ENCODE assay signal across 10 cellular contexts in genomic region chr3:143536817-143537535, GRCh38.
DNase-seq lines count a peak whose midpoint lies in the region; ATAC-seq and TF ChIP-seq lines count a peak whose summit lies in the region.
"Had no signal": no experiment of that assay in that cellular context is flagged by ENCODE, and none has a peak within 500 bp of the region (broad histone marks: within the 10 kb centered on the region; RNA-seq: fewer than 3 reads in every experiment).

No MANE protein-coding gene starts in this region.

- peaks cover 21% of the 10 kb centered on the region for H3K4me1 ChIP-seq in MM.1S (ENCODE audit: low read length)
- peaks cover 5% of the 10 kb centered on the region for H3K4me1 ChIP-seq in ovary (ENCODE audit: insufficient read depth)
- H3K4me1 ChIP-seq: gastrocnemius medialis had no signal

- intact Hi-C loops in ovary (cut with DNase I) = no loop called here

- H3K79me2 ChIP-seq in MM.1S (ENCODE audit: low read length) = no peaks in the 10 kb centered on the region

- no peak overlapping the region for H3K9ac ChIP-seq in MM.1S (ENCODE audit: low read length)

- H3K27ac ChIP-seq in MM.1S (ENCODE audit: low read length) = no peak overlapping the region
- no peak overlapping the region for H3K27ac ChIP-seq in ovary
- H3K27ac ChIP-seq: gastrocnemius medialis had no signal

- WGBS in ovary, 3 donors = 7 to 14% (median 9%) methylated on average over 3 of the region's 3 CpGs

- TF ChIP-seq EP300 in ovary (IDR thresholded peaks at IDR 0.05) = no peak

- H3K9me3 ChIP-seq in MM.1S (replicated peaks; ENCODE audit: insufficient read depth, low read length) (no peaks in the 10 kb centered on the region), ovary (no peaks in the 10 kb centered on the region)
- H3K9me3 ChIP-seq: gastrocnemius medialis had no signal

- TF ChIP-seq CTCF in MM.1S (IDR thresholded peaks at IDR 0.05; ENCODE audit: low read length) (no peak), ovary (IDR thresholded peaks at IDR 0.05) (no peak)

- no peak for TF ChIP-seq POLR2A in ovary (IDR thresholded peaks at IDR 0.05)

- peaks cover 17% of the 10 kb centered on the region; the same call in 1 of the 2 replicates for H3K27me3 ChIP-seq in MM.1S (replicated peaks; ENCODE audit: insufficient read depth, low read length)
- no peaks in the 10 kb centered on the region for H3K27me3 ChIP-seq in ovary
- H3K27me3 ChIP-seq: gastrocnemius medialis had no signal

- H3K4me3 ChIP-seq in MM.1S (ENCODE audit: low read length) = no peak overlapping the region
- no peak overlapping the region for H3K4me3 ChIP-seq in ovary
- H3K4me3 ChIP-seq: gastrocnemius medialis had no signal

- H3F3A ChIP-seq in MM.1S (ENCODE audit: insufficient read depth, low read length) = peaks cover 17% of the 10 kb centered on the region

- H3K9me2 ChIP-seq in MM.1S (replicated peaks; ENCODE audit: insufficient read depth, low read length) = no peaks in the 10 kb centered on the region

- no peaks in the 10 kb centered on the region for H3K36me3 ChIP-seq in MM.1S (replicated peaks; ENCODE audit: insufficient read depth, low read length)
- H3K36me3 ChIP-seq in ovary = no peaks in the 10 kb centered on the region
- H3K36me3 ChIP-seq: gastrocnemius medialis had no signal

- DNase-seq in GM04503 (ENCODE audit: low read depth) = peak; percentile 40
- DNase-seq in MM.1S = peak; percentile 40
- DNase-seq in dedifferentiated amniotic fluid mesenchymal stem cell (ENCODE audit: extremely low spot score) = peak; percentile 67
- peak in 3 of 5 donors; percentile 19 to 56 (median 35) for DNase-seq in ovary
- DNase-seq in NCI-H2081 (lab: John Stamatoyannopoulos, UW) = no peak
- DNase-seq in NOMO-1 (lab: John Stamatoyannopoulos, UW; ENCODE audit: unreplicated experiment in 2 of 2) = no peak
- DNase-seq in activated effector memory CD4-positive, alpha-beta T cell treated with anti-CD3 and anti-CD28 coated beads, Interleukin-2, amount 50 U/mL, for 16 hours = no peak
- DNase-seq: activated naive CD8-positive, alpha-beta T cell treated with anti-CD3 and anti-CD28 coated beads, Interleukin-2, amount 10 ng/mL, durations not matched to agents 7 days and 5 days; gastrocnemius medialis had no signal

- H3K4me2 ChIP-seq in MM.1S (ENCODE audit: low read depth, low read length) = peak overlapping the region; percentile 59; the same call in 1 of the 2 replicates

- no peak overlapping the region for H2AFZ ChIP-seq in MM.1S (ENCODE audit: low read length)

- ATAC-seq in HG03432 (IDR thresholded peaks at IDR 0.05; ENCODE audit: unreplicated experiment) = no peak
- ATAC-seq: gastrocnemius medialis had no signal

- H4K20me1 ChIP-seq in MM.1S (ENCODE audit: insufficient read depth, low read length) = peaks cover 10% of the 10 kb centered on the region; the same call in 1 of the 2 replicates

Comparison
In these comparisons a context has a peak if more than half of its experiments do, and no peak if none do; other contexts are left out.
1. DNase-seq: peak in GM04503 (single experiment), MM.1S (single experiment), dedifferentiated amniotic fluid mesenchymal stem cell (single experiment) and ovary (3 of 5); none in NCI-H2081 (0 of 2), NOMO-1 (0 of 2) and activated effector memory CD4-positive, alpha-beta T cell treated with anti-CD3 and anti-CD28 coated beads, Interleukin-2, amount 50 U/mL, for 16 hours (single experiment).